1 cellular context compared by ENCODE assay signal in the genomic region with DNA sequence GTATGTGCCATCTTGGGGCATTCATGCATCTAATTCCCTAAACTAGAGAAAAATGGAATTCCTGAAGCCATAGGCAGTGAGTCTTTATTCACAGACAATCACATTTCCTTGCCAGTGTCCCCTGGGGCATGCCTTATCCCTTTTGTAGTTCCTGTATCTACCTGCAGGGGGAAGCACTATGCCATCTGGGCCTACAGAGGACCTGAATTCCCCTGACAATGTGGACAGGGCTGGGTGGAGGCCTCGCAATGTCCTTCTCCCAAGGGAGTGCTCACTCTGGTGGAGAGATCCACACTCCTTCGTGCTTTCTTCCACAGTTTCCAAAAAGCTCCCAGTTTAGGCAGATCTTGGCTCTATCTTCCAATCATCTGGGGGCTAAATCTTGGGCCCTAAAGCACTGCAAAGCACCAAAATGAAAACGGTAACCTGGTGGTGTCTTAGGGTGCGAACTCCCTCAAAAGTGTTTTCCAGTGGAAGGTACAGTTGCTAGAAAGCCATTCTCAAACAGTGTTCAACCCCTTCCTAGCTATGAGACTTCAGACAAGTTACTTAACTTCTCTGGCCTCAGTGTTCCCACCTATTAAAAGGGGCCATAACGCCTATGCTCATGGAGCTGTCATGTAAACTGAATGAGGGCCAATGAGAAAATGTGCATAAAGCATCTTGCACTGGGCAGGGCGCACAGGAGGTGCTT.
TF ChIP-seq lines count a peak whose summit lies in the region.

No MANE protein-coding gene starts in this region.

TF ChIP-seq in GM12878, 131 proteins besides CTCF, POLR2A, EP300 and RAD21 (continued from another document):
- TF ChIP-seq, protein P1, sequence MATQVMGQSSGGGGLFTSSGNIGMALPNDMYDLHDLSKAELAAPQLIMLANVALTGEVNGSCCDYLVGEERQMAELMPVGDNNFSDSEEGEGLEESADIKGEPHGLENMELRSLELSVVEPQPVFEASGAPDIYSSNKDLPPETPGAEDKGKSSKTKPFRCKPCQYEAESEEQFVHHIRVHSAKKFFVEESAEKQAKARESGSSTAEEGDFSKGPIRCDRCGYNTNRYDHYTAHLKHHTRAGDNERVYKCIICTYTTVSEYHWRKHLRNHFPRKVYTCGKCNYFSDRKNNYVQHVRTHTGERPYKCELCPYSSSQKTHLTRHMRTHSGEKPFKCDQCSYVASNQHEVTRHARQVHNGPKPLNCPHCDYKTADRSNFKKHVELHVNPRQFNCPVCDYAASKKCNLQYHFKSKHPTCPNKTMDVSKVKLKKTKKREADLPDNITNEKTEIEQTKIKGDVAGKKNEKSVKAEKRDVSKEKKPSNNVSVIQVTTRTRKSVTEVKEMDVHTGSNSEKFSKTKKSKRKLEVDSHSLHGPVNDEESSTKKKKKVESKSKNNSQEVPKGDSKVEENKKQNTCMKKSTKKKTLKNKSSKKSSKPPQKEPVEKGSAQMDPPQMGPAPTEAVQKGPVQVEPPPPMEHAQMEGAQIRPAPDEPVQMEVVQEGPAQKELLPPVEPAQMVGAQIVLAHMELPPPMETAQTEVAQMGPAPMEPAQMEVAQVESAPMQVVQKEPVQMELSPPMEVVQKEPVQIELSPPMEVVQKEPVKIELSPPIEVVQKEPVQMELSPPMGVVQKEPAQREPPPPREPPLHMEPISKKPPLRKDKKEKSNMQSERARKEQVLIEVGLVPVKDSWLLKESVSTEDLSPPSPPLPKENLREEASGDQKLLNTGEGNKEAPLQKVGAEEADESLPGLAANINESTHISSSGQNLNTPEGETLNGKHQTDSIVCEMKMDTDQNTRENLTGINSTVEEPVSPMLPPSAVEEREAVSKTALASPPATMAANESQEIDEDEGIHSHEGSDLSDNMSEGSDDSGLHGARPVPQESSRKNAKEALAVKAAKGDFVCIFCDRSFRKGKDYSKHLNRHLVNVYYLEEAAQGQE (IDR thresholded peaks at IDR 0.05; ENCODE audit: low read depth, low read length) = no peak
- TF ChIP-seq POLR2AphosphoS2 (IDR thresholded peaks at IDR 0.05; ENCODE audit: low read depth, low read length) = no peak
